In the genomic region with DNA sequence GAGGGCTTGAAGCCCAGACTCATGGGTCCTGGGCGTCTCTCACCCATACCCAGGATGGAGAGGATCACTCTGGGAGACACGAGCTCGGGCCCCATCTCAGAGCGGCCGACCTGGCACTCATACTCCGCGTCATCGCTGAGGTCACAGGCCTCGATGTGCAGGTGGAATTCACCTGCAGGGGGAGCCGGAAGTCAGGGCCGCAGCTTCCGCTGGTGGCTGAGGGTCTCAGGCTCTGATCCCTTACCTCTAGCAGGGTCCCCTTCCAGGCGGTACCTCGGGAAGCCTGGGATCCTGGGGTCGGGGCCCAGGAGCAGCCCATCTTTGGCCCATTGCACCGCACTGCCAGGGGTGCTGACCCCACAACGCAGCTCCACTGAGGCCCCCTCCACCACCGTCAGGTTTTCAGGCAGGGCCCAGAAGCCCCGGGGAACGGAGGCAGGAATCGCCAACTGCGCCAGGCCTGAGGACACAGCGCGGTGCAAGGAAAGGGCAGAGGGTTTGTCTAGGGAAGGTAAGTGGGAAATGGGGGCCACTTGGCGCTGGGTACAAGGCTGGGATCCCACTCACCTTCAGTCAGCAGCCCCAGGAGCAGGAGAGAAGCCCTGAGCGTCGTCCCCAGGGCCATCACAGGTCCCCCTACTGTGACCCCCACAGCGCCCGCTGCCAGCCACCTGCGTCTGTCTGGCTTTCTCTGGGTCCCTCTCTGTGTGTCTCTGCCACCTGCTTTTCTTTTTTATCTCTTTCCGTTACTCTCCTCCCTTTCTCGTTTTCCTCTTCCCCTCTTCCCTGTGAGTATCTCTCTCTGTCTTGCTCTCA, we compare ENCODE assay signal across 9 cellular contexts. TPM values are rescaled to one million over a fixed set of nuclear protein-coding genes. Genes with fewer than 3 reads are reported as not detected.
A peak's percentile ranks its signal among the peaks of the same experiment; 100 is the strongest.
DNase-seq lines count a peak whose midpoint lies in the region; ATAC-seq, FAIRE-seq and TF ChIP-seq lines count a peak whose summit lies in the region.
"Had no signal": no experiment of that assay in that cellular context is flagged by ENCODE, and none has a peak within 500 bp of the region (broad histone marks: within the 10 kb centered on the region; RNA-seq: fewer than 3 reads in every experiment).

No MANE protein-coding gene starts in this region.

- no peaks in the 10 kb centered on the region for H3K9me3 ChIP-seq in GM12878 (replicated peaks; ENCODE audit: control insufficient read depth, insufficient read depth, low read length)
- H3K9me3 ChIP-seq: BLaER1, MG63 had no signal

- BruUV-seq in GM12878 (replicated peaks; lab: Mats Ljungman, UMichigan) = no TSS peak

- 29% methylated on average over 32 of the region's 32 CpGs for WGBS in GM12878 (ENCODE audit: insufficient coverage, insufficient replicate concordance, low lambda C conversion rate, missing lambda C conversion rate)

- H3K27me3 Mint-ChIP-seq in activated naive CD4-positive, alpha-beta T cell treated with anti-CD3 and anti-CD28 coated beads for 36 hours (ENCODE audit: low read depth) = peaks cover 40% of the 10 kb centered on the region
- peaks cover 96% of the 10 kb centered on the region for H3K27me3 Mint-ChIP-seq in activated naive CD4-positive, alpha-beta T cell treated with anti-CD3 and anti-CD28 coated beads, Interleukin-2, amount 10 ng/mL, durations not matched to agents 7 days and 5 days

- POLR2A ChIA-PET in GM12878 (lab: Charles Lee) = no interaction called here

- H3K4me3 ChIP-seq in GM12878 = no peak overlapping the region
- H3K4me3 ChIP-seq: BLaER1, MG63 had no signal

- no peak overlapping the region for H3K9ac ChIP-seq in GM12878 (ENCODE audit: control insufficient read depth, insufficient read depth, low read length)
- H3K9ac ChIP-seq: BLaER1 had no signal

- no peaks in the 10 kb centered on the region for H3K9me3 Mint-ChIP-seq in activated naive CD4-positive, alpha-beta T cell treated with anti-CD3 and anti-CD28 coated beads for 36 hours
- no peaks in the 10 kb centered on the region for H3K9me3 Mint-ChIP-seq in activated naive CD4-positive, alpha-beta T cell treated with anti-CD3 and anti-CD28 coated beads, Interleukin-2, amount 10 ng/mL, durations not matched to agents 7 days and 5 days

- TF ChIP-seq EP300 in GM12878 (IDR thresholded peaks at IDR 0.05; ENCODE audit: borderline replicate concordance in 1 of 2, control insufficient read depth in 1 of 2, low read depth in 2 of 2, low read length in 2 of 2) = no peak

- H3K27ac ChIP-seq in GM12878 (ENCODE audit: control insufficient read depth, insufficient read depth) = no peak overlapping the region
- H3K27ac ChIP-seq: BLaER1 had no signal

- DNase-seq in activated naive CD4-positive, alpha-beta T cell treated with anti-CD3 and anti-CD28 coated beads for 36 hours = peak; percentile 39
- DNase-seq in activated naive CD4-positive, alpha-beta T cell treated with anti-CD3 and anti-CD28 coated beads, Interleukin-2, amount 10 ng/mL, durations not matched to agents 7 days and 5 days = no peak
- DNase-seq in GM12878 (ENCODE audit: low read depth, low spot score) = no peak
- peak; percentile 38 for DNase-seq in stimulated activated CD8-positive, alpha-beta memory T cell treated with anti-CD3 and anti-CD28 coated beads, Interleukin-4, amount 100 ng/mL, for 48 hours
- no peak for DNase-seq in medulla oblongata (ENCODE audit: extremely low spot score)
- DNase-seq in kidney glomerular epithelial cell (lab: John Stamatoyannopoulos, UW) = no peak
- DNase-seq: MG63 had no signal

- TF ChIP-seq RAD21 in GM12878 (IDR thresholded peaks at IDR 0.05; ENCODE audit: insufficient read depth, low read depth, low read length) = no peak

- H3K4me1 Mint-ChIP-seq in activated naive CD4-positive, alpha-beta T cell treated with anti-CD3 and anti-CD28 coated beads for 36 hours (ENCODE audit: low read depth) = peaks cover 6% of the 10 kb centered on the region
- peaks cover 3% of the 10 kb centered on the region for H3K4me1 Mint-ChIP-seq in activated naive CD4-positive, alpha-beta T cell treated with anti-CD3 and anti-CD28 coated beads, Interleukin-2, amount 10 ng/mL, durations not matched to agents 7 days and 5 days

- no peak overlapping the region for H3K27ac Mint-ChIP-seq in activated naive CD4-positive, alpha-beta T cell treated with anti-CD3 and anti-CD28 coated beads for 36 hours
- no peak overlapping the region for H3K27ac Mint-ChIP-seq in activated naive CD4-positive, alpha-beta T cell treated with anti-CD3 and anti-CD28 coated beads, Interleukin-2, amount 10 ng/mL, durations not matched to agents 7 days and 5 days

- no peak for TF ChIP-seq CTCF in GM12878 (IDR thresholded peaks at IDR 0.05 in 2 of 3, conservative IDR thresholded peaks at IDR 0.05 in 1 of 3; ENCODE audit: control insufficient read depth in 2 of 3, extremely low read depth in 1 of 3, insufficient read depth in 1 of 3, low read depth in 3 of 3, low read length in 3 of 3)

- RAD21 ChIA-PET in GM12878 (lab: Charles Lee; ENCODE audit: unreplicated experiment) = no interaction called here

- intact Hi-C loops in activated naive CD4-positive, alpha-beta T cell treated with anti-CD3 and anti-CD28 coated beads for 36 hours (cut with micrococcal nuclease) = no loop called here
- intact Hi-C loops in GM12878 (cut with micrococcal nuclease; ENCODE audit: unreplicated experiment) = no loop called here

- SMC1A ChIA-PET in GM12878 (lab: Charles Lee; ENCODE audit: uncharacterized antibody, unreplicated experiment) = no interaction called here

- no peak for FAIRE-seq in GM12878 (lab: Jason Lieb, UNC)
- FAIRE-seq: colon had no signal

- peaks cover 5 to 8% of the 10 kb centered on the region in 2 experiments; a peak in 2 of 4 replicates for H3K27me3 ChIP-seq in GM12878 (replicated peaks in 1 of 2; ENCODE audit: control insufficient read depth in 2 of 2, insufficient read depth in 2 of 2, low read length in 1 of 2)

- no peaks in the 10 kb centered on the region for H4K20me1 ChIP-seq in GM12878 (ENCODE audit: control insufficient read depth, insufficient read depth)

- 0 out of 2 replicates have a peak overlapping the region, but pooled peaks have one; percentile 17 for H2AFZ ChIP-seq in GM12878 (ENCODE audit: control insufficient read depth, low read depth, low read length)

- no peak for ATAC-seq in GM12878

- CTCF ChIA-PET in activated naive CD4-positive, alpha-beta T cell treated with anti-CD3 and anti-CD28 coated beads for 36 hours (lab: Charles Lee) = no interaction called here
- CTCF ChIA-PET in activated naive CD4-positive, alpha-beta T cell treated with anti-CD3 and anti-CD28 coated beads, Interleukin-2, amount 10 ng/mL, durations not matched to agents 7 days and 5 days (lab: Charles Lee) = no interaction called here
- CTCF ChIA-PET in GM12878 (lab: Yijun Ruan, JAX) = no interaction called here

- no peaks in the 10 kb centered on the region for H3K36me3 ChIP-seq in GM12878 (ENCODE audit: control insufficient read depth in 2 of 2, insufficient read depth in 2 of 2, low read length in 1 of 2)
- H3K36me3 ChIP-seq: BLaER1, MG63 had no signal

- no peak overlapping the region for H3K4me3 Mint-ChIP-seq in activated naive CD4-positive, alpha-beta T cell treated with anti-CD3 and anti-CD28 coated beads for 36 hours
- no peak overlapping the region for H3K4me3 Mint-ChIP-seq in activated naive CD4-positive, alpha-beta T cell treated with anti-CD3 and anti-CD28 coated beads, Interleukin-2, amount 10 ng/mL, durations not matched to agents 7 days and 5 days

- TF ChIP-seq POLR2A in GM12878 (IDR thresholded peaks at IDR 0.05; ENCODE audit: low read depth, low read length) = no peak

- no peaks in the 10 kb centered on the region for H3K4me1 ChIP-seq in GM12878 (ENCODE audit: control insufficient read depth, insufficient read depth, low read length)

- no peaks in the 10 kb centered on the region for H3K36me3 Mint-ChIP-seq in activated naive CD4-positive, alpha-beta T cell treated with anti-CD3 and anti-CD28 coated beads for 36 hours (ENCODE audit: low read depth)
- no peaks in the 10 kb centered on the region for H3K36me3 Mint-ChIP-seq in activated naive CD4-positive, alpha-beta T cell treated with anti-CD3 and anti-CD28 coated beads, Interleukin-2, amount 10 ng/mL, durations not matched to agents 7 days and 5 days

- H3K4me2 ChIP-seq in GM12878 (ENCODE audit: control insufficient read depth, insufficient read depth) = no peak overlapping the region
- H3K4me2 ChIP-seq: BLaER1 had no signal

- in situ Hi-C loops in GM12878 (cut with MboI) = no loop called here

- no peaks in the 10 kb centered on the region for H3K79me2 ChIP-seq in GM12878 (ENCODE audit: control insufficient read depth, insufficient read depth, low read length)

RNA-seq across cellular contexts. Expression of a gene that starts 0.9 kb away (rescaled TPM):
- total RNA-seq in activated naive CD4-positive, alpha-beta T cell treated with anti-CD3 and anti-CD28 coated beads for 36 hours = under 1 TPM in 1 of 2 experiments, not detected in 1; 0.05 TPM
- not detected in 2 replicates for total RNA-seq in GM12878 (2013; cell fraction: nucleolus; rRNA removed)
- total RNA-seq in GM12878 (2014; rRNA removed) (not detected in 2 replicates), GM12878 (2014; rRNA removed; fragmentation: Illumina TruSeq; extraction: Trizol) (not detected in 2 replicates), GM12878 (2021) (not detected in 2 replicates)
- polyA plus RNA-seq in GM12878 (2011; ENCODE audit: low read depth) = not detected
- polyA plus RNA-seq in GM12878 (2011; rRNA removed) (not detected in 2 replicates), GM12878 (2014; fragmentation: Illumina TruSeq; extraction: Trizol) (not detected in 2 replicates), GM12878 (2014; fragmentation: Nextera tagmentation; extraction: Ambion mirVana) (not detected), GM12878 (2014; rRNA removed) (not detected in 2 replicates), GM12878 (2016; fragmentation: Nextera tagmentation; extraction: Ambion mirVana) (not detected)
- polyA plus RNA-seq in GM12878 (2011; cell fraction: cytosol; rRNA removed) = not detected in 2 replicates
- polyA plus RNA-seq in GM12878 (2011; cell fraction: nucleus; rRNA removed) = 0.09 TPM in 1 of 2 replicates, not detected in the other
- not detected in 2 replicates for polyA plus RNA-seq in GM12878 (2012)
- not detected in 2 replicates for polyA minus RNA-seq in GM12878 (2011; rRNA and poly(A)+ RNA removed)
- not detected in 2 replicates for polyA minus RNA-seq in GM12878 (2011; cell fraction: cytosol; rRNA and poly(A)+ RNA removed)
- polyA minus RNA-seq in GM12878 (2011; cell fraction: nucleus; rRNA and poly(A)+ RNA removed) = not detected in 2 replicates

RNA-seq across cellular contexts. Expression of a gene that starts 5.3 kb away (rescaled TPM):
- 1 to 10 TPM; 1.0 to 1.1 TPM for total RNA-seq in activated naive CD4-positive, alpha-beta T cell treated with anti-CD3 and anti-CD28 coated beads for 36 hours
- 0.39 and 0.69 TPM in 2 replicates for total RNA-seq in GM12878 (2013; cell fraction: nucleolus; rRNA removed)
- total RNA-seq in GM12878 (2014; rRNA removed) (not detected in 2 replicates), GM12878 (2014; rRNA removed; fragmentation: Illumina TruSeq; extraction: Trizol) (not detected in 2 replicates), GM12878 (2021) (not detected in 2 replicates)
- not detected for polyA plus RNA-seq in GM12878 (2011; ENCODE audit: low read depth)
- polyA plus RNA-seq in GM12878 (2011; rRNA removed) (0.03 TPM in 1 of 2 replicates, not detected in the other), GM12878 (2014; fragmentation: Illumina TruSeq; extraction: Trizol) (0.08 TPM in 1 of 2 replicates, not detected in the other), GM12878 (2014; fragmentation: Nextera tagmentation; extraction: Ambion mirVana) (not detected), GM12878 (2014; rRNA removed) (0.06 TPM in 1 of 2 replicates, not detected in the other), GM12878 (2016; fragmentation: Nextera tagmentation; extraction: Ambion mirVana) (not detected)
- polyA plus RNA-seq in GM12878 (2011; cell fraction: cytosol; rRNA removed) = 0.05 and 0.10 TPM in 2 replicates
- polyA plus RNA-seq in GM12878 (2011; cell fraction: nucleus; rRNA removed) = 0.12 and 0.24 TPM in 2 replicates
- polyA plus RNA-seq in GM12878 (2012) = 0.07 and 0.18 TPM in 2 replicates
- polyA minus RNA-seq in GM12878 (2011; rRNA and poly(A)+ RNA removed) = 0.10 TPM in 1 of 2 replicates, not detected in the other
- not detected in 2 replicates for polyA minus RNA-seq in GM12878 (2011; cell fraction: cytosol; rRNA and poly(A)+ RNA removed)
- 0.12 TPM in 1 of 2 replicates, not detected in the other for polyA minus RNA-seq in GM12878 (2011; cell fraction: nucleus; rRNA and poly(A)+ RNA removed)

RNA-seq across cellular contexts. Expression of a gene that starts 17.0 kb away (rescaled TPM):
- 1 to 10 TPM in 1 of 2 experiments, under 1 TPM in 1; 0.79 to 1.2 TPM for total RNA-seq in activated naive CD4-positive, alpha-beta T cell treated with anti-CD3 and anti-CD28 coated beads for 36 hours
- 0.23 and 0.47 TPM in 2 replicates for total RNA-seq in GM12878 (2013; cell fraction: nucleolus; rRNA removed)
- total RNA-seq in GM12878 (2014; rRNA removed) (1.0 and 1.9 TPM in 2 replicates), GM12878 (2014; rRNA removed; fragmentation: Illumina TruSeq; extraction: Trizol) (0.45 TPM in 1 of 2 replicates, not detected in the other), GM12878 (2021) (0.51 and 1.5 TPM in 2 replicates)
- 1.2 TPM for polyA plus RNA-seq in GM12878 (2011; ENCODE audit: low read depth)
- polyA plus RNA-seq in GM12878 (2011; rRNA removed) (1.3 and 2.2 TPM in 2 replicates), GM12878 (2014; fragmentation: Illumina TruSeq; extraction: Trizol) (0.91 TPM in 1 of 2 replicates, not detected in the other), GM12878 (2014; fragmentation: Nextera tagmentation; extraction: Ambion mirVana) (under 1 TPM in 1 of 2 experiments, not detected in 1; 0.07 TPM), GM12878 (2014; rRNA removed) (0.62 and 0.83 TPM in 2 replicates), GM12878 (2016; fragmentation: Nextera tagmentation; extraction: Ambion mirVana) (1 to 10 TPM; 1.2 to 1.8 TPM)
- 1.5 and 1.8 TPM in 2 replicates for polyA plus RNA-seq in GM12878 (2011; cell fraction: cytosol; rRNA removed)
- 5.1 and 5.7 TPM in 2 replicates for polyA plus RNA-seq in GM12878 (2011; cell fraction: nucleus; rRNA removed)
- 1.5 and 1.7 TPM in 2 replicates for polyA plus RNA-seq in GM12878 (2012)
- polyA minus RNA-seq in GM12878 (2011; rRNA and poly(A)+ RNA removed) = 1.3 and 6.9 TPM in 2 replicates
- polyA minus RNA-seq in GM12878 (2011; cell fraction: cytosol; rRNA and poly(A)+ RNA removed) = 1.3 and 1.5 TPM in 2 replicates
- 1.7 and 1.9 TPM in 2 replicates for polyA minus RNA-seq in GM12878 (2011; cell fraction: nucleus; rRNA and poly(A)+ RNA removed)

RNA-seq across cellular contexts. Expression of a gene that starts 38.8 kb away (rescaled TPM):
- total RNA-seq in activated naive CD4-positive, alpha-beta T cell treated with anti-CD3 and anti-CD28 coated beads for 36 hours = not detected
- total RNA-seq in GM12878 (2013; cell fraction: nucleolus; rRNA removed) = not detected in 2 replicates
- not detected in 2 replicates for total RNA-seq in GM12878 (2014; rRNA removed)
- not detected in 2 replicates for total RNA-seq in GM12878 (2014; rRNA removed; fragmentation: Illumina TruSeq; extraction: Trizol)
- total RNA-seq in GM12878 (2021) = not detected in 2 replicates
- not detected for polyA plus RNA-seq in GM12878 (2011; ENCODE audit: low read depth)
- 0.07 TPM in 1 of 2 replicates, not detected in the other for polyA plus RNA-seq in GM12878 (2011; rRNA removed)
- 0.16 and 0.18 TPM in 2 replicates for polyA plus RNA-seq in GM12878 (2011; cell fraction: cytosol; rRNA removed)
- polyA plus RNA-seq in GM12878 (2011; cell fraction: nucleus; rRNA removed) = 0.55 and 1.3 TPM in 2 replicates
- polyA plus RNA-seq in GM12878 (2012) = not detected in 2 replicates
- polyA plus RNA-seq in GM12878 (2014; fragmentation: Illumina TruSeq; extraction: Trizol) = not detected in 2 replicates
- polyA plus RNA-seq in GM12878 (2014; fragmentation: Nextera tagmentation; extraction: Ambion mirVana) = not detected
- not detected in 2 replicates for polyA plus RNA-seq in GM12878 (2014; rRNA removed)
- polyA plus RNA-seq in GM12878 (2016; fragmentation: Nextera tagmentation; extraction: Ambion mirVana) = not detected
- polyA minus RNA-seq in GM12878 (2011; rRNA and poly(A)+ RNA removed) = not detected in 2 replicates
- not detected in 2 replicates for polyA minus RNA-seq in GM12878 (2011; cell fraction: cytosol; rRNA and poly(A)+ RNA removed)
- polyA minus RNA-seq in GM12878 (2011; cell fraction: nucleus; rRNA and poly(A)+ RNA removed) = not detected in 2 replicates

RNA-seq across cellular contexts. Expression of a gene that starts 48.9 kb away (rescaled TPM):
- 10 to 100 TPM; 56.2 to 56.4 TPM for total RNA-seq in activated naive CD4-positive, alpha-beta T cell treated with anti-CD3 and anti-CD28 coated beads for 36 hours
- total RNA-seq in GM12878 (2013; cell fraction: nucleolus; rRNA removed) = 84.8 and 94.2 TPM in 2 replicates
- 32.0 and 36.3 TPM in 2 replicates for total RNA-seq in GM12878 (2014; rRNA removed)
- 13.4 and 13.8 TPM in 2 replicates for total RNA-seq in GM12878 (2014; rRNA removed; fragmentation: Illumina TruSeq; extraction: Trizol)
- total RNA-seq in GM12878 (2021) = 30.3 and 36.9 TPM in 2 replicates
- 30.6 TPM for polyA plus RNA-seq in GM12878 (2011; ENCODE audit: low read depth)
- 5.9 and 12.3 TPM in 2 replicates for polyA plus RNA-seq in GM12878 (2011; rRNA removed)
- polyA plus RNA-seq in GM12878 (2011; cell fraction: cytosol; rRNA removed) = 19.8 and 22.3 TPM in 2 replicates
- polyA plus RNA-seq in GM12878 (2011; cell fraction: nucleus; rRNA removed) = 130 and 132 TPM in 2 replicates
- polyA plus RNA-seq in GM12878 (2012) = 28.7 and 39.4 TPM in 2 replicates
- polyA plus RNA-seq in GM12878 (2014; fragmentation: Illumina TruSeq; extraction: Trizol) = 18.0 and 25.1 TPM in 2 replicates
- 1 to 10 TPM; 3.0 to 3.8 TPM for polyA plus RNA-seq in GM12878 (2014; fragmentation: Nextera tagmentation; extraction: Ambion mirVana)
- polyA plus RNA-seq in GM12878 (2014; rRNA removed) = 46.7 and 53.3 TPM in 2 replicates
- 10 to 100 TPM; 16.6 to 19.5 TPM for polyA plus RNA-seq in GM12878 (2016; fragmentation: Nextera tagmentation; extraction: Ambion mirVana)
- 15.9 and 34.7 TPM in 2 replicates for polyA minus RNA-seq in GM12878 (2011; rRNA and poly(A)+ RNA removed)
- 9.9 and 10.3 TPM in 2 replicates for polyA minus RNA-seq in GM12878 (2011; cell fraction: cytosol; rRNA and poly(A)+ RNA removed)
- 56.5 and 78.1 TPM in 2 replicates for polyA minus RNA-seq in GM12878 (2011; cell fraction: nucleus; rRNA and poly(A)+ RNA removed)

Comparison
In these comparisons a context has a peak if more than half of its experiments do, and no peak if none do; other contexts are left out.
1. DNase-seq: peak in activated naive CD4-positive, alpha-beta T cell treated with anti-CD3 and anti-CD28 coated beads for 36 hours (single experiment) and stimulated activated CD8-positive, alpha-beta memory T cell treated with anti-CD3 and anti-CD28 coated beads, Interleukin-4, amount 100 ng/mL, for 48 hours (single experiment); none in activated naive CD4-positive, alpha-beta T cell treated with anti-CD3 and anti-CD28 coated beads, Interleukin-2, amount 10 ng/mL, durations not matched to agents 7 days and 5 days (single experiment), GM12878 (single experiment), medulla oblongata (single experiment) and kidney glomerular epithelial cell (single experiment).